ENCODE assay signal across 1 cellular context in the genomic region with DNA sequence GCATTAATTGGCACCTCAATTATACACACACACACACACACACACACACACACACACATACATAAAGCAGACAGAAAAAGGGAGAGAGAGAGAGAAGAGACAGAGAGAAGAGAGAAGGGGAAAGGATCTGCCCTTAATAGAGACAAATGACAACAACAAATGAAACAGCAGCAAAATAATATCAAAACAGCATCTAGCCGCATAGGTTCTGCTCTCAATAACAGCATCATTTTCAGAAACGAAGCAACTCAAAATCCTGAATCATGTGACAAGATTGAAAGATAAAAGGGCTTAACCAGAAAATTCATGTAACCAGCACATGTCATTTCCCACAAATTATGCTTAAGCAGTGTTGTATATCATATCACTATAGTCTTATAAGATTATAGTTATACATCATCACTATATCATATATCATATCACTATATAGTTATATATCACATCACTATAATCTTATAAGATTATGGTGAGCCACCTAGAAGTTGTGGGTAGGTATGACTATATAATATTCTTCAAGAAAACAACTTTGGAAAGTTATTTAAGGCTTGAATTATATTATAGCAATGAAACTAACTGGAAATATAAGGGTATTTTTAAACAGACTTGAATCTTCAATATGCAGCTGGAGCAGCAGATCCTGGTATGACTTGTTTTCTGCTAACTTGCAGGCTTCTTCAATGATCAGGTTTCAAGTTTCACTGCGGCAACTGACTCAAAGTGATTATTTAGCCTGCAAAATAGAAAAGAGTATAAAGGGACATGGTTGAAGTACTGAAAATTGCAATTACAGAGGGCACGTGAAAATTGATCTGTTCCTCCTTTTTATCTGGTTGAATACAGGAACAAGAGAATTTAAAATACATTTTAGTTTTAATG.
TF ChIP-seq lines count a peak whose summit lies in the region.

No MANE protein-coding gene starts in this region.

TF ChIP-seq in GM23338, 12 proteins besides CTCF, POLR2A, EP300 and RAD21 (continued from another document):
- TF ChIP-seq, protein P1, sequence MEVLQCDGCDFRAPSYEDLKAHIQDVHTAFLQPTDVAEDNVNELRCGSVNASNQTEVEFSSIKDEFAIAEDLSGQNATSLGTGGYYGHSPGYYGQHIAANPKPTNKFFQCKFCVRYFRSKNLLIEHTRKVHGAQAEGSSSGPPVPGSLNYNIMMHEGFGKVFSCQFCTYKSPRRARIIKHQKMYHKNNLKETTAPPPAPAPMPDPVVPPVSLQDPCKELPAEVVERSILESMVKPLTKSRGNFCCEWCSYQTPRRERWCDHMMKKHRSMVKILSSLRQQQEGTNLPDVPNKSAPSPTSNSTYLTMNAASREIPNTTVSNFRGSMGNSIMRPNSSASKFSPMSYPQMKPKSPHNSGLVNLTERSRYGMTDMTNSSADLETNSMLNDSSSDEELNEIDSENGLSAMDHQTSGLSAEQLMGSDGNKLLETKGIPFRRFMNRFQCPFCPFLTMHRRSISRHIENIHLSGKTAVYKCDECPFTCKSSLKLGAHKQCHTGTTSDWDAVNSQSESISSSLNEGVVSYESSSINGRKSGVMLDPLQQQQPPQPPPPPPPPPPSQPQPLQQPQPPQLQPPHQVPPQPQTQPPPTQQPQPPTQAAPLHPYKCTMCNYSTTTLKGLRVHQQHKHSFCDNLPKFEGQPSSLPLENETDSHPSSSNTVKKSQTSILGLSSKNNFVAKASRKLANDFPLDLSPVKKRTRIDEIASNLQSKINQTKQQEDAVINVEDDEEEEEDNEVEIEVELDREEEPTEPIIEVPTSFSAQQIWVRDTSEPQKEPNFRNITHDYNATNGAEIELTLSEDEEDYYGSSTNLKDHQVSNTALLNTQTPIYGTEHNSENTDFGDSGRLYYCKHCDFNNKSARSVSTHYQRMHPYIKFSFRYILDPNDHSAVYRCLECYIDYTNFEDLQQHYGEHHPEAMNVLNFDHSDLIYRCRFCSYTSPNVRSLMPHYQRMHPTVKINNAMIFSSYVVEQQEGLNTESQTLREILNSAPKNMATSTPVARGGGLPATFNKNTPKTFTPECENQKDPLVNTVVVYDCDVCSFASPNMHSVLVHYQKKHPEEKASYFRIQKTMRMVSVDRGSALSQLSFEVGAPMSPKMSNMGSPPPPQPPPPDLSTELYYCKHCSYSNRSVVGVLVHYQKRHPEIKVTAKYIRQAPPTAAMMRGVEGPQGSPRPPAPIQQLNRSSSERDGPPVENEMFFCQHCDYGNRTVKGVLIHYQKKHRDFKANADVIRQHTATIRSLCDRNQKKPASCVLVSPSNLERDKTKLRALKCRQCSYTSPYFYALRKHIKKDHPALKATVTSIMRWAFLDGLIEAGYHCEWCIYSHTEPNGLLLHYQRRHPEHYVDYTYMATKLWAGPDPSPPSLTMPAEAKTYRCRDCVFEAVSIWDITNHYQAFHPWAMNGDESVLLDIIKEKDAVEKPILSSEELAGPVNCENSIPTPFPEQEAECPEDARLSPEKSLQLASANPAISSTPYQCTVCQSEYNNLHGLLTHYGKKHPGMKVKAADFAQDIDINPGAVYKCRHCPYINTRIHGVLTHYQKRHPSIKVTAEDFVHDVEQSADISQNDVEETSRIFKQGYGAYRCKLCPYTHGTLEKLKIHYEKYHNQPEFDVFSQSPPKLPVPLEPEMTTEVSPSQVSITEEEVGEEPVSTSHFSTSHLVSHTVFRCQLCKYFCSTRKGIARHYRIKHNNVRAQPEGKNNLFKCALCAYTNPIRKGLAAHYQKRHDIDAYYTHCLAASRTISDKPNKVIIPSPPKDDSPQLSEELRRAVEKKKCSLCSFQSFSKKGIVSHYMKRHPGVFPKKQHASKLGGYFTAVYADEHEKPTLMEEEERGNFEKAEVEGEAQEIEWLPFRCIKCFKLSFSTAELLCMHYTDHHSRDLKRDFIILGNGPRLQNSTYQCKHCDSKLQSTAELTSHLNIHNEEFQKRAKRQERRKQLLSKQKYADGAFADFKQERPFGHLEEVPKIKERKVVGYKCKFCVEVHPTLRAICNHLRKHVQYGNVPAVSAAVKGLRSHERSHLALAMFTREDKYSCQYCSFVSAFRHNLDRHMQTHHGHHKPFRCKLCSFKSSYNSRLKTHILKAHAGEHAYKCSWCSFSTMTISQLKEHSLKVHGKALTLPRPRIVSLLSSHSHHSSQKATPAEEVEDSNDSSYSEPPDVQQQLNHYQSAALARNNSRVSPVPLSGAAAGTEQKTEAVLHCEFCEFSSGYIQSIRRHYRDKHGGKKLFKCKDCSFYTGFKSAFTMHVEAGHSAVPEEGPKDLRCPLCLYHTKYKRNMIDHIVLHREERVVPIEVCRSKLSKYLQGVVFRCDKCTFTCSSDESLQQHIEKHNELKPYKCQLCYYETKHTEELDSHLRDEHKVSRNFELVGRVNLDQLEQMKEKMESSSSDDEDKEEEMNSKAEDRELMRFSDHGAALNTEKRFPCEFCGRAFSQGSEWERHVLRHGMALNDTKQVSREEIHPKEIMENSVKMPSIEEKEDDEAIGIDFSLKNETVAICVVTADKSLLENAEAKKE (CRISPR knock-in tag; IDR thresholded peaks at IDR 0.05) = no peak
- TF ChIP-seq EZH2 (IDR thresholded peaks at IDR 0.05; ENCODE audit: low read depth, unreplicated experiment) (no peak), ETS1 (IDR thresholded peaks at IDR 0.05) (no peak)
- TF ChIP-seq, protein P2, sequence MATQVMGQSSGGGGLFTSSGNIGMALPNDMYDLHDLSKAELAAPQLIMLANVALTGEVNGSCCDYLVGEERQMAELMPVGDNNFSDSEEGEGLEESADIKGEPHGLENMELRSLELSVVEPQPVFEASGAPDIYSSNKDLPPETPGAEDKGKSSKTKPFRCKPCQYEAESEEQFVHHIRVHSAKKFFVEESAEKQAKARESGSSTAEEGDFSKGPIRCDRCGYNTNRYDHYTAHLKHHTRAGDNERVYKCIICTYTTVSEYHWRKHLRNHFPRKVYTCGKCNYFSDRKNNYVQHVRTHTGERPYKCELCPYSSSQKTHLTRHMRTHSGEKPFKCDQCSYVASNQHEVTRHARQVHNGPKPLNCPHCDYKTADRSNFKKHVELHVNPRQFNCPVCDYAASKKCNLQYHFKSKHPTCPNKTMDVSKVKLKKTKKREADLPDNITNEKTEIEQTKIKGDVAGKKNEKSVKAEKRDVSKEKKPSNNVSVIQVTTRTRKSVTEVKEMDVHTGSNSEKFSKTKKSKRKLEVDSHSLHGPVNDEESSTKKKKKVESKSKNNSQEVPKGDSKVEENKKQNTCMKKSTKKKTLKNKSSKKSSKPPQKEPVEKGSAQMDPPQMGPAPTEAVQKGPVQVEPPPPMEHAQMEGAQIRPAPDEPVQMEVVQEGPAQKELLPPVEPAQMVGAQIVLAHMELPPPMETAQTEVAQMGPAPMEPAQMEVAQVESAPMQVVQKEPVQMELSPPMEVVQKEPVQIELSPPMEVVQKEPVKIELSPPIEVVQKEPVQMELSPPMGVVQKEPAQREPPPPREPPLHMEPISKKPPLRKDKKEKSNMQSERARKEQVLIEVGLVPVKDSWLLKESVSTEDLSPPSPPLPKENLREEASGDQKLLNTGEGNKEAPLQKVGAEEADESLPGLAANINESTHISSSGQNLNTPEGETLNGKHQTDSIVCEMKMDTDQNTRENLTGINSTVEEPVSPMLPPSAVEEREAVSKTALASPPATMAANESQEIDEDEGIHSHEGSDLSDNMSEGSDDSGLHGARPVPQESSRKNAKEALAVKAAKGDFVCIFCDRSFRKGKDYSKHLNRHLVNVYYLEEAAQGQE (IDR thresholded peaks at IDR 0.05; ENCODE audit: unreplicated experiment) = no peak
